ENCODE assay signal across 26 cellular contexts in genomic region chr13:71643466-71643865, GRCh38.
A peak's percentile ranks its signal among the peaks of the same experiment; 100 is the strongest.
DNase-seq lines count a peak whose midpoint lies in the region; ATAC-seq, FAIRE-seq and TF ChIP-seq lines count a peak whose summit lies in the region.
"Had no signal": no experiment of that assay in that cellular context is flagged by ENCODE, and none has a peak within 500 bp of the region (broad histone marks: within the 10 kb centered on the region; RNA-seq: fewer than 3 reads in every experiment).

No MANE protein-coding gene starts in this region.

- H3T11ph ChIP-seq in H9 (ENCODE audit: low read length) = no peak overlapping the region

- H3K27ac ChIP-seq in hepatocyte (peak overlapping the region; percentile 9), small intestine (ENCODE audit: low read depth in 1 of 2, low read length in 1 of 2) (no peak overlapping the region), H9 (ENCODE audit: insufficient read length, low read depth, low read length) (no peak overlapping the region)
- H3K27ac ChIP-seq: A549; BLaER1 treated with 17β-estradiol and CSF1 and Interleukin-3, amounts not matched to agents 10 nM and 100 nM; KMS-11; RWPE1; SK-N-MC had no signal

- no peak for ATAC-seq in HG02588 (IDR thresholded peaks at IDR 0.05; ENCODE audit: unreplicated experiment)
- ATAC-seq: A549, Panc1 had no signal

- H3K4me3 Mint-ChIP-seq in nephron progenitor cell = peak overlapping the region; percentile 11
- no peak overlapping the region for H3K4me3 Mint-ChIP-seq in H9
- H3K4me3 Mint-ChIP-seq: CD4-positive, alpha-beta T cell; IgD-negative memory B cell had no signal

- H3K9ac ChIP-seq in H9 (ENCODE audit: extremely low read depth, insufficient read length, low read length) = no peak overlapping the region
- H3K9ac ChIP-seq: BLaER1 treated with 17β-estradiol and CSF1 and Interleukin-3, amounts not matched to agents 10 nM and 100 nM; KMS-11 had no signal

- H3K14ac ChIP-seq in H9 (ENCODE audit: insufficient read depth, low read length) = no peak overlapping the region

- no peak overlapping the region for H3K18ac ChIP-seq in H9 (ENCODE audit: insufficient read length, low read depth, low read length)

- no peaks in the 10 kb centered on the region for H3K9me3 ChIP-seq in hepatocyte (ENCODE audit: low read depth)
- H3K9me3 ChIP-seq in small intestine (ENCODE audit: control insufficient read depth, low read depth) = no peaks in the 10 kb centered on the region
- no peaks in the 10 kb centered on the region for H3K9me3 ChIP-seq in H9 (ENCODE audit: control insufficient read depth, low read depth, low read length)
- H3K9me3 ChIP-seq: A549; BLaER1 treated with 17β-estradiol and CSF1 and Interleukin-3, amounts not matched to agents 10 nM and 100 nM had no signal

- no peak overlapping the region for H4K91ac ChIP-seq in H9 (ENCODE audit: insufficient read length, low read depth, low read length)

- peak overlapping the region; percentile 39 for H3K4me2 ChIP-seq in hepatocyte
- no peak overlapping the region for H3K4me2 ChIP-seq in H9 (ENCODE audit: insufficient read depth, insufficient read length, low read length)
- H3K4me2 ChIP-seq: A549; BLaER1 treated with 17β-estradiol and CSF1 and Interleukin-3, amounts not matched to agents 10 nM and 100 nM; KMS-11 had no signal

- H3K4me3 ChIP-seq in hepatocyte = no peak overlapping the region
- no peak overlapping the region for H3K4me3 ChIP-seq in small intestine (ENCODE audit: low read depth in 1 of 2, low read length in 2 of 2)
- H3K4me3 ChIP-seq: A549; BLaER1 treated with 17β-estradiol and CSF1 and Interleukin-3, amounts not matched to agents 10 nM and 100 nM; SK-N-MC had no signal

- H3K79me2 ChIP-seq in hepatocyte (no peaks in the 10 kb centered on the region), H9 (ENCODE audit: insufficient read depth, low read length) (no peaks in the 10 kb centered on the region)

- no peaks in the 10 kb centered on the region for H3K9me3 Mint-ChIP-seq in nephron progenitor cell
- H3K9me3 Mint-ChIP-seq in H9 = no peaks in the 10 kb centered on the region
- H3K9me3 Mint-ChIP-seq: CD4-positive, alpha-beta T cell had no signal

- no peak overlapping the region for H4K8ac ChIP-seq in H9 (replicated peaks; ENCODE audit: insufficient read length, low read depth, low read length)

- no peak overlapping the region for H3K4ac ChIP-seq in H9 (ENCODE audit: low read depth, low read length)

- peak; percentile 19 for FAIRE-seq in small intestine (lab: Jason Lieb, UNC)
- FAIRE-seq: A549, GM18507 had no signal

- no peak overlapping the region for H2BK15ac ChIP-seq in H9 (ENCODE audit: low read depth, low read length)

- H2AFZ ChIP-seq in hepatocyte (no peak overlapping the region), H9 (ENCODE audit: low read length) (no peak overlapping the region)

- H3K56ac ChIP-seq in H9 (ENCODE audit: insufficient read length, low read depth, low read length) = no peak overlapping the region

- no peak overlapping the region for H2AK5ac ChIP-seq in H9 (ENCODE audit: insufficient read length, low read length)

- TF ChIP-seq CTCF in hepatocyte (IDR thresholded peaks at IDR 0.05; ENCODE audit: poor library complexity) (no peak), nephron progenitor cell (IDR thresholded peaks at IDR 0.05) (no peak), H9 (conservative IDR thresholded peaks at IDR 0.05) (no peak)

- H2BK12ac ChIP-seq in H9 (ENCODE audit: insufficient read length, low read depth, low read length) = no peak overlapping the region

- H3K23me2 ChIP-seq in H9 (ENCODE audit: insufficient read length, low read depth, low read length, poor library complexity, severe bottlenecking) = no peaks in the 10 kb centered on the region

- H2BK20ac ChIP-seq in H9 (ENCODE audit: low read depth, low read length, poor library complexity, severe bottlenecking) = no peak overlapping the region

- no peaks in the 10 kb centered on the region for H3K27me3 ChIP-seq in hepatocyte
- no peaks in the 10 kb centered on the region for H3K27me3 ChIP-seq in small intestine (ENCODE audit: control insufficient read depth in 2 of 2, insufficient read depth in 2 of 2, low read length in 2 of 2)
- no peaks in the 10 kb centered on the region for H3K27me3 ChIP-seq in H9 (ENCODE audit: insufficient read depth, low read length)
- H3K27me3 ChIP-seq: BLaER1 treated with 17β-estradiol and CSF1 and Interleukin-3, amounts not matched to agents 10 nM and 100 nM had no signal

- H3K36me3 Mint-ChIP-seq in nephron progenitor cell (ENCODE audit: low read depth) (peaks cover 27% of the 10 kb centered on the region), H9 (ENCODE audit: insufficient read depth in 1 of 3, low read depth in 3 of 3) (no peaks in the 10 kb centered on the region)
- H3K36me3 Mint-ChIP-seq: IgD-negative memory B cell had no signal

- peak; percentile 58 for DNase-seq in SK-N-DZ (ENCODE audit: low spot score)
- no peak for DNase-seq in hepatocyte (ENCODE audit: low spot score)
- no peak for DNase-seq in nephron progenitor cell
- DNase-seq in small intestine = peak; percentile 81
- no peak for DNase-seq in NCI-H146 (lab: John Stamatoyannopoulos, UW)
- no peak for DNase-seq in H9
- DNase-seq: AML-193; CD4-positive, alpha-beta T cell; DMS53; MM.1S; NCI-H1048; NCI-H1417; NCI-H1694 treated with DMSO at 0.1 percent for 48 hours; NCI-H2081; NCI-H510A; NCI-H69; SHP77 treated with DMSO at 0.1 percent for 48 hours had no signal

- H3K27ac Mint-ChIP-seq in nephron progenitor cell (peak overlapping the region; percentile 55), H9 (no peak overlapping the region)
- H3K27ac Mint-ChIP-seq: CD4-positive, alpha-beta T cell; IgD-negative memory B cell had no signal

- no peak overlapping the region for H4K5ac ChIP-seq in H9 (ENCODE audit: insufficient read length, low read depth, low read length)

- H3K9me2 ChIP-seq in hepatocyte (replicated peaks; ENCODE audit: insufficient read depth) = no peaks in the 10 kb centered on the region

- H2BK120ac ChIP-seq in H9 (ENCODE audit: low read depth, low read length, poor library complexity, severe bottlenecking) = no peak overlapping the region

- H4K20me1 ChIP-seq in hepatocyte (ENCODE audit: insufficient read depth, poor library complexity, severe bottlenecking) = no peaks in the 10 kb centered on the region
- H4K20me1 ChIP-seq in H9 (ENCODE audit: control insufficient read depth, insufficient read depth, insufficient read length) = no peaks in the 10 kb centered on the region
- H4K20me1 ChIP-seq: BLaER1 treated with 17β-estradiol and CSF1 and Interleukin-3, amounts not matched to agents 10 nM and 100 nM had no signal

- peaks cover 62% of the 10 kb centered on the region for H3K4me1 Mint-ChIP-seq in nephron progenitor cell
- H3K4me1 Mint-ChIP-seq in H9 = peaks cover 4% of the 10 kb centered on the region in 2 experiments; a peak in 3 of 4 replicates
- H3K4me1 Mint-ChIP-seq: IgD-negative memory B cell had no signal

- no peaks in the 10 kb centered on the region for H3K79me1 ChIP-seq in H9 (ENCODE audit: insufficient read depth, low read depth, low read length, poor library complexity, severe bottlenecking)

- 31% methylated on average over 4 of the region's 4 CpGs for WGBS in hepatocyte (ENCODE audit: low lambda C conversion rate, missing lambda C conversion rate)
- 9 to 53% (median 34%) methylated on average over 4 of the region's 4 CpGs for WGBS in small intestine, 3 donors
- WGBS in H9 (ENCODE audit: extremely low coverage, insufficient read length, low lambda C conversion rate) = no CpG with 5 or more reads among the region's 4 CpGs

- no peaks in the 10 kb centered on the region for H3K27me3 Mint-ChIP-seq in nephron progenitor cell (ENCODE audit: low read depth, poor library complexity)
- no peaks in the 10 kb centered on the region for H3K27me3 Mint-ChIP-seq in H9 (ENCODE audit: low read depth)
- H3K27me3 Mint-ChIP-seq: CD4-positive, alpha-beta T cell; IgD-negative memory B cell had no signal

- H3K36me3 ChIP-seq in hepatocyte (replicated peaks; ENCODE audit: insufficient read depth, low read depth) (no peaks in the 10 kb centered on the region), small intestine (ENCODE audit: control insufficient read depth in 2 of 2, insufficient read depth in 2 of 2, low read length in 2 of 2) (no peaks in the 10 kb centered on the region)
- H3K36me3 ChIP-seq: BLaER1 treated with 17β-estradiol and CSF1 and Interleukin-3, amounts not matched to agents 10 nM and 100 nM had no signal

- H3K4me1 ChIP-seq in hepatocyte (ENCODE audit: insufficient read depth) = peaks cover 3% of the 10 kb centered on the region
- H3K4me1 ChIP-seq in small intestine (ENCODE audit: control insufficient read depth in 2 of 2, insufficient read depth in 1 of 2, low read depth in 1 of 2, low read length in 1 of 2) = peaks cover 0 to 6% of the 10 kb centered on the region in 2 donors
- H3K4me1 ChIP-seq in H9 (ENCODE audit: insufficient read depth, low read length) = no peaks in the 10 kb centered on the region
- H3K4me1 ChIP-seq: A549; BLaER1 treated with 17β-estradiol and CSF1 and Interleukin-3, amounts not matched to agents 10 nM and 100 nM had no signal

- H3K23ac ChIP-seq in H9 (ENCODE audit: insufficient read length, low read depth, low read length) = no peak overlapping the region

- no peak overlapping the region for H2BK5ac ChIP-seq in H9 (ENCODE audit: insufficient read length, low read length)

Comparison
In these comparisons a context has a peak if more than half of its experiments do, and no peak if none do; other contexts are left out.
1. DNase-seq: peak in SK-N-DZ (single experiment) and small intestine (single experiment); none in hepatocyte (single experiment), nephron progenitor cell (single experiment), NCI-H146 (single experiment) and H9 (single experiment).